15 cellular contexts compared by ENCODE assay signal in the genomic region with DNA sequence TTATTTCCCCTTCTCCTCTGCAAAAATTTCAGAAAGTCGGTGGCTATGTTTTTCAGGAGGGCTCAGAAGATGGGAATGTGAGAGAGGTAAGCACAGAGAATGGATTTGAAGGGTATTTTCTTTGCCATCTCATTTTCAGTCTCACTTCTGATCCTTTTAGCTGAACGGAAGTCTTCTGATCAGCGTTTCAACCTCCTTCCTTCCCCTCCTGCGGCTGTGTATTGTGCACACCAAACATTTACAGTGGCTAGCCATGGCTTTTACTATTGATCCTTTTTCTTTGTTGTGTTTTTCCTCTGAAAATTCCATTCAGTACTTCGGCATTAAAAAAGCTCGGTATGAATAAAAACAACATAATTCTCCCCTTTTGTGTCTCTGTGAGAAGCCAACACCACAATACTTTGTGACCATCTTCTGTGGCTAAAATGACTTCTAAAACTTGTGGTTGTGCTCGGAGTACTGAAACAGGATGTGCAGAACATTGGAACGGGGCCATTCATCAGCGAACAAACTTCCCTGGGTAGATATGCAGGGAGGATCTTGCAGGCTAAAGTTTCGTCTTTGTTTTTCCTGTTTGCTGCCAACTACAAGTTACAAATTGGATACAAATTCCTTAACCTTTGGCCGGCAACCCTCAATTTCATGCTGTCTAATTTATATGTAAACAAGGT.
DNase-seq lines count a peak whose midpoint lies in the region; ATAC-seq lines count a peak whose summit lies in the region.
"Had no signal": no experiment of that assay in that cellular context is flagged by ENCODE, and none has a peak within 500 bp of the region (broad histone marks: within the 10 kb centered on the region; RNA-seq: fewer than 3 reads in every experiment).

No MANE protein-coding gene starts in this region.

- peak overlapping the region; percentile 14 for H3K4me3 Mint-ChIP-seq in stimulated activated naive CD8-positive, alpha-beta T cell treated with anti-CD3 and anti-CD28 coated beads, Interleukin-15, Interleukin-2, amounts not matched to agents 100 ng/mL and 50 ng/mL, for 24 hours
- peak overlapping the region; percentile 48 for H3K4me3 Mint-ChIP-seq in activated T-helper 17 cell treated with anti-CD3 and anti-CD28 coated beads, Interleukin-2, amount 50 U/mL, for 72 hours

- no peak overlapping the region for H3K27ac Mint-ChIP-seq in stimulated activated naive CD8-positive, alpha-beta T cell treated with anti-CD3 and anti-CD28 coated beads, Interleukin-15, Interleukin-2, amounts not matched to agents 100 ng/mL and 50 ng/mL, for 24 hours
- peak overlapping the region; percentile 13 for H3K27ac Mint-ChIP-seq in activated T-helper 17 cell treated with anti-CD3 and anti-CD28 coated beads, Interleukin-2, amount 50 U/mL, for 72 hours

- peaks cover 4% of the 10 kb centered on the region for H3K9me3 Mint-ChIP-seq in stimulated activated naive CD8-positive, alpha-beta T cell treated with anti-CD3 and anti-CD28 coated beads, Interleukin-15, Interleukin-2, amounts not matched to agents 100 ng/mL and 50 ng/mL, for 24 hours
- H3K9me3 Mint-ChIP-seq in activated T-helper 17 cell treated with anti-CD3 and anti-CD28 coated beads, Interleukin-2, amount 50 U/mL, for 72 hours: peaks cover 6% of the 10 kb centered on the region

- H3K27me3 Mint-ChIP-seq in stimulated activated naive CD8-positive, alpha-beta T cell treated with anti-CD3 and anti-CD28 coated beads, Interleukin-15, Interleukin-2, amounts not matched to agents 100 ng/mL and 50 ng/mL, for 24 hours: no peaks in the 10 kb centered on the region
- H3K27me3 Mint-ChIP-seq in activated T-helper 17 cell treated with anti-CD3 and anti-CD28 coated beads, Interleukin-2, amount 50 U/mL, for 72 hours: no peaks in the 10 kb centered on the region

- no peak for ATAC-seq in stimulated activated naive CD8-positive, alpha-beta T cell treated with anti-CD3 and anti-CD28 coated beads, Interleukin-15, Interleukin-2, amounts not matched to agents 100 U/mL and 50 U/mL, for 24 hours
- peak; percentile 53 for ATAC-seq in activated T-helper 17 cell treated with anti-CD3 and anti-CD28 coated beads, Interleukin-2, amount 50 U/mL, for 72 hours (replicated peaks)
- peak; percentile 43 for ATAC-seq in left lobe of liver
- ATAC-seq: HCT116, PC-3 had no signal

- H3K36me3 Mint-ChIP-seq in stimulated activated naive CD8-positive, alpha-beta T cell treated with anti-CD3 and anti-CD28 coated beads, Interleukin-15, Interleukin-2, amounts not matched to agents 100 ng/mL and 50 ng/mL, for 24 hours (ENCODE audit: low read depth): no peaks in the 10 kb centered on the region
- no peaks in the 10 kb centered on the region for H3K36me3 Mint-ChIP-seq in activated T-helper 17 cell treated with anti-CD3 and anti-CD28 coated beads, Interleukin-2, amount 50 U/mL, for 72 hours (ENCODE audit: low read depth)

- no peak for DNase-seq in stimulated activated naive CD8-positive, alpha-beta T cell treated with anti-CD3 and anti-CD28 coated beads, Interleukin-15, Interleukin-2, amounts not matched to agents 100 U/mL and 50 U/mL, for 24 hours
- DNase-seq in left lobe of liver (ENCODE audit: low spot score): no peak
- no peak for DNase-seq in NCI-H1092 (lab: John Stamatoyannopoulos, UW)
- DNase-seq in ureter (ENCODE audit: low spot score): no peak
- no peak for DNase-seq in LoVo (ENCODE audit: low spot score)
- no peak for DNase-seq in DMS79 treated with DMSO at 0.1 percent for 48 hours (lab: John Stamatoyannopoulos, UW)
- DNase-seq: activated CD8-positive, alpha-beta memory T cell treated with anti-CD3 and anti-CD28 coated beads, Interleukin-2, amount 50 U/mL, for 48 hours; erythroblast; mammary epithelial cell; NCI-H446 treated with DMSO at 0.1 percent for 48 hours; PC-3; small intestine had no signal

- H3K4me1 Mint-ChIP-seq in stimulated activated naive CD8-positive, alpha-beta T cell treated with anti-CD3 and anti-CD28 coated beads, Interleukin-15, Interleukin-2, amounts not matched to agents 100 ng/mL and 50 ng/mL, for 24 hours (ENCODE audit: low read depth): no peaks in the 10 kb centered on the region
- H3K4me1 Mint-ChIP-seq in activated T-helper 17 cell treated with anti-CD3 and anti-CD28 coated beads, Interleukin-2, amount 50 U/mL, for 72 hours: peaks cover 6% of the 10 kb centered on the region
